9 cellular contexts compared by ENCODE assay signal in genomic region chr11:19577849-19578619, GRCh38.
DNase-seq lines count a peak whose midpoint lies in the region; ATAC-seq and TF ChIP-seq lines count a peak whose summit lies in the region.
"Had no signal": no experiment of that assay in that cellular context is flagged by ENCODE, and none has a peak within 500 bp of the region (broad histone marks: within the 10 kb centered on the region; RNA-seq: fewer than 3 reads in every experiment).

No MANE protein-coding gene starts in this region.

- ATAC-seq in sciatic nerve = peak; percentile 67
- no peak for ATAC-seq in GM18520 (IDR thresholded peaks at IDR 0.05; ENCODE audit: unreplicated experiment)

- H3K36me3 ChIP-seq in ascending aorta = no peaks in the 10 kb centered on the region
- H3K36me3 ChIP-seq: HAP-1 had no signal

- peaks cover 43 to 72% of the 10 kb centered on the region in 2 donors for H3K4me1 ChIP-seq in ascending aorta
- H3K4me1 ChIP-seq: HAP-1 had no signal

- no peaks in the 10 kb centered on the region for H3K27me3 ChIP-seq in ascending aorta

- peak in 1 of 3 experiments; percentile 29 for TF ChIP-seq CTCF in ascending aorta (IDR thresholded peaks at IDR 0.05)

- H3K9me3 ChIP-seq in ascending aorta = no peaks in the 10 kb centered on the region
- H3K9me3 ChIP-seq: HAP-1 had no signal

- H3K27ac ChIP-seq in ascending aorta = peak overlapping the region; percentile 93 to 98

- DNase-seq in Daoy (ENCODE audit: low read depth) (peak; percentile 18), ascending aorta (ENCODE audit: low spot score in 2 of 2) (peak in 1 of 2 donors; percentile 91), hepatic stellate cell (ENCODE audit: low spot score) (peak; percentile 32), sciatic nerve (ENCODE audit: low spot score) (no peak), T-helper 9 cell (no peak), kidney tubule cell (ENCODE audit: low spot score) (no peak)
- no peak for DNase-seq in stimulated activated CD4-positive, alpha-beta T cell treated with anti-CD3 and anti-CD28 coated beads, Interleukin-4, amount 100 ng/mL, for 1 hour

- intact Hi-C loops in ascending aorta (cut with DNase I) = loop anchor here (1.0 to 5.0 kb wide), 5 partner anchors 15 to 149 kb away; partner anchors contain the start of gene NAV2
- intact Hi-C loops in sciatic nerve (cut with DNase I) = no loop called here

- H3K4me3 ChIP-seq in ascending aorta = peak overlapping the region in 1 of 2 donors; percentile 52
- H3K4me3 ChIP-seq: HAP-1 had no signal

Comparison
In these comparisons a context has a peak if more than half of its experiments do, and no peak if none do; other contexts are left out.
1. DNase-seq: peak in Daoy (single experiment) and hepatic stellate cell (single experiment); none in sciatic nerve (single experiment), T-helper 9 cell (single experiment), kidney tubule cell (single experiment) and stimulated activated CD4-positive, alpha-beta T cell treated with anti-CD3 and anti-CD28 coated beads, Interleukin-4, amount 100 ng/mL, for 1 hour (single experiment).